15 cellular contexts compared by ENCODE assay signal in the genomic region with DNA sequence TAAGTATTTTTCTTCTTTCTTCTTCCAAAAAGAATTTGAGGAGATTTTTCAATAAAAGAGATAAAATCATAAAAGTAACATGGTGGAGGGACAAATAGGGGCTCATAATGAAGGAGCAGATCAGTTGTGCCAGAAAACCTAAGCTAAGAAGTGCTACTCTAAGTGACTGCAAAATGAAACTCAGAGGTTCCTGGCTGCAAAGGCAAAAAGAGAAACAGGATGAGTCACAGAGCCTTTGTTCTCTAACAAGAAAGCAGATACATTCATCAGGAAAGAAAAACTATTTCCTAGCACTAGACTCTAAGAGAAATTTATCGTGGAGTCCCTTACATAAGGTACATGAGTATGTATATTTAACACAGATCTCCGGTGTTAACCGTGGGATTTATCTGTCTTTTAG. TPM values are rescaled to one million over a fixed set of nuclear protein-coding genes. Genes with fewer than 3 reads are reported as not detected.
DNase-seq lines count a peak whose midpoint lies in the region; ATAC-seq and TF ChIP-seq lines count a peak whose summit lies in the region.
"Had no signal": no experiment of that assay in that cellular context is flagged by ENCODE, and none has a peak within 500 bp of the region (broad histone marks: within the 10 kb centered on the region; RNA-seq: fewer than 3 reads in every experiment).

No MANE protein-coding gene starts in this region.

- no peaks in the 10 kb centered on the region for H3K27me3 ChIP-seq in GM23338 (ENCODE audit: insufficient read depth)
- no peaks in the 10 kb centered on the region for H3K27me3 ChIP-seq in foreskin keratinocyte

- no peaks in the 10 kb centered on the region for H3K4me1 ChIP-seq in GM23338 (ENCODE audit: insufficient read depth)
- H3K4me1 ChIP-seq in foreskin keratinocyte: no peaks in the 10 kb centered on the region

- H3K4me2 ChIP-seq in GM23338: no peak overlapping the region

- H3K27me3 Mint-ChIP-seq in activated CD4-positive, alpha-beta T cell treated with anti-CD3 and anti-CD28 coated beads, Interleukin-2, amount 10 ng/mL, durations not matched to agents 7 days and 5 days: no peaks in the 10 kb centered on the region
- H3K27me3 Mint-ChIP-seq in GM23338 (ENCODE audit: insufficient read depth, low read depth, poor library complexity): no peaks in the 10 kb centered on the region

- H3F3A ChIP-seq in GM23338 (replicated peaks; ENCODE audit: low read depth): no peaks in the 10 kb centered on the region

- H3K27ac Mint-ChIP-seq in activated CD4-positive, alpha-beta T cell treated with anti-CD3 and anti-CD28 coated beads, Interleukin-2, amount 10 ng/mL, durations not matched to agents 7 days and 5 days: peak overlapping the region; percentile 72
- no peak overlapping the region for H3K27ac Mint-ChIP-seq in GM23338

- peak; percentile 35 for DNase-seq in activated CD4-positive, alpha-beta T cell treated with anti-CD3 and anti-CD28 coated beads, Interleukin-2, amount 10 ng/mL, durations not matched to agents 7 days and 5 days
- DNase-seq in activated CD4-positive, alpha-beta T cell treated with anti-CD3 and anti-CD28 coated beads for 1 hour: no peak
- DNase-seq in GM23338 (ENCODE audit: low spot score): no peak
- DNase-seq in foreskin keratinocyte: peak in 1 of 2 donors; percentile 5
- no peak for DNase-seq in NCI-H1436 treated with DMSO at 0.1 percent for 48 hours (lab: John Stamatoyannopoulos, UW)
- DNase-seq in NCI-H2081 (lab: John Stamatoyannopoulos, UW): no peak
- DNase-seq in NCI-H510A (lab: John Stamatoyannopoulos, UW): no peak
- DNase-seq: activated effector memory CD4-positive, alpha-beta T cell treated with anti-CD3 and anti-CD28 coated beads, Interleukin-2, amount 50 U/mL, for 16 hours; Calu3; HCEC 1CT; islet precursor cell; NCI-H2029 treated with DMSO at 0.1 percent for 48 hours had no signal

- H3K9me3 Mint-ChIP-seq in activated CD4-positive, alpha-beta T cell treated with anti-CD3 and anti-CD28 coated beads, Interleukin-2, amount 10 ng/mL, durations not matched to agents 7 days and 5 days: peaks cover 5% of the 10 kb centered on the region
- no peaks in the 10 kb centered on the region for H3K9me3 Mint-ChIP-seq in GM23338
- H3K9me3 Mint-ChIP-seq: central memory CD8-positive, alpha-beta T cell had no signal

- ATAC-seq in GM23338 (no peak), foreskin keratinocyte (peak; percentile 83)

- H3K4me3 Mint-ChIP-seq in activated CD4-positive, alpha-beta T cell treated with anti-CD3 and anti-CD28 coated beads, Interleukin-2, amount 10 ng/mL, durations not matched to agents 7 days and 5 days: peak overlapping the region; percentile 15
- H3K4me3 Mint-ChIP-seq in GM23338: no peak overlapping the region
- H3K4me3 Mint-ChIP-seq: central memory CD8-positive, alpha-beta T cell had no signal

- no peaks in the 10 kb centered on the region for H4K20me1 ChIP-seq in GM23338 (replicated peaks; ENCODE audit: insufficient read depth)

- H3K4me3 ChIP-seq in GM23338: no peak overlapping the region

- TF ChIP-seq CTCF in GM23338 (conservative IDR thresholded peaks at IDR 0.05; ENCODE audit: low read depth in 2 of 2) (no peak), VCaP (conservative IDR thresholded peaks at IDR 0.05) (no peak), foreskin keratinocyte (conservative IDR thresholded peaks at IDR 0.05) (no peak)

- 0 out of 2 replicates have a peak overlapping the region, but pooled peaks have one; percentile 2 for H2AFZ ChIP-seq in GM23338

- H3K4me1 Mint-ChIP-seq in activated CD4-positive, alpha-beta T cell treated with anti-CD3 and anti-CD28 coated beads, Interleukin-2, amount 10 ng/mL, durations not matched to agents 7 days and 5 days: peaks cover 56% of the 10 kb centered on the region
- H3K4me1 Mint-ChIP-seq in GM23338: no peaks in the 10 kb centered on the region
- H3K4me1 Mint-ChIP-seq: central memory CD8-positive, alpha-beta T cell had no signal

- CTCF ChIA-PET in activated CD4-positive, alpha-beta T cell treated with anti-CD3 and anti-CD28 coated beads, Interleukin-2, amount 10 ng/mL, durations not matched to agents 7 days and 5 days (lab: Charles Lee): interaction anchor here (0.7 to 1.1 kb wide), 2 partner anchors 10 to 19 kb away, joined by 3 to 5 read pairs; no protein-coding TSS in a partner anchor

- peaks cover 2% of the 10 kb centered on the region; the same call in 1 of the 2 replicates for H3K9me2 ChIP-seq in GM23338 (ENCODE audit: insufficient read depth)

- POLR2A ChIA-PET in activated CD4-positive, alpha-beta T cell treated with anti-CD3 and anti-CD28 coated beads, Interleukin-2, amount 10 ng/mL, durations not matched to agents 7 days and 5 days (lab: Charles Lee): interaction anchor here (0.6 to 0.7 kb wide), 3 partner anchors 9 to 202 kb away, joined by 3 to 5 read pairs (median 4); no protein-coding TSS in a partner anchor

- H3K36me3 Mint-ChIP-seq in activated CD4-positive, alpha-beta T cell treated with anti-CD3 and anti-CD28 coated beads, Interleukin-2, amount 10 ng/mL, durations not matched to agents 7 days and 5 days (ENCODE audit: low read depth): peaks cover 6% of the 10 kb centered on the region
- no peaks in the 10 kb centered on the region for H3K36me3 Mint-ChIP-seq in GM23338 (ENCODE audit: low read depth)

- no peaks in the 10 kb centered on the region for H3K36me3 ChIP-seq in GM23338 (ENCODE audit: insufficient read depth)

- H3K79me2 ChIP-seq in GM23338 (replicated peaks; ENCODE audit: insufficient read depth): no peaks in the 10 kb centered on the region

- H3K27ac ChIP-seq in GM23338 (ENCODE audit: low read depth) (no peak overlapping the region), VCaP (peak overlapping the region; percentile 60), foreskin keratinocyte (peak overlapping the region; percentile 10)

TF ChIP-seq in GM23338, 12 proteins besides CTCF, POLR2A, EP300 and RAD21 (continues in another document):
- TF ChIP-seq, protein P1, sequence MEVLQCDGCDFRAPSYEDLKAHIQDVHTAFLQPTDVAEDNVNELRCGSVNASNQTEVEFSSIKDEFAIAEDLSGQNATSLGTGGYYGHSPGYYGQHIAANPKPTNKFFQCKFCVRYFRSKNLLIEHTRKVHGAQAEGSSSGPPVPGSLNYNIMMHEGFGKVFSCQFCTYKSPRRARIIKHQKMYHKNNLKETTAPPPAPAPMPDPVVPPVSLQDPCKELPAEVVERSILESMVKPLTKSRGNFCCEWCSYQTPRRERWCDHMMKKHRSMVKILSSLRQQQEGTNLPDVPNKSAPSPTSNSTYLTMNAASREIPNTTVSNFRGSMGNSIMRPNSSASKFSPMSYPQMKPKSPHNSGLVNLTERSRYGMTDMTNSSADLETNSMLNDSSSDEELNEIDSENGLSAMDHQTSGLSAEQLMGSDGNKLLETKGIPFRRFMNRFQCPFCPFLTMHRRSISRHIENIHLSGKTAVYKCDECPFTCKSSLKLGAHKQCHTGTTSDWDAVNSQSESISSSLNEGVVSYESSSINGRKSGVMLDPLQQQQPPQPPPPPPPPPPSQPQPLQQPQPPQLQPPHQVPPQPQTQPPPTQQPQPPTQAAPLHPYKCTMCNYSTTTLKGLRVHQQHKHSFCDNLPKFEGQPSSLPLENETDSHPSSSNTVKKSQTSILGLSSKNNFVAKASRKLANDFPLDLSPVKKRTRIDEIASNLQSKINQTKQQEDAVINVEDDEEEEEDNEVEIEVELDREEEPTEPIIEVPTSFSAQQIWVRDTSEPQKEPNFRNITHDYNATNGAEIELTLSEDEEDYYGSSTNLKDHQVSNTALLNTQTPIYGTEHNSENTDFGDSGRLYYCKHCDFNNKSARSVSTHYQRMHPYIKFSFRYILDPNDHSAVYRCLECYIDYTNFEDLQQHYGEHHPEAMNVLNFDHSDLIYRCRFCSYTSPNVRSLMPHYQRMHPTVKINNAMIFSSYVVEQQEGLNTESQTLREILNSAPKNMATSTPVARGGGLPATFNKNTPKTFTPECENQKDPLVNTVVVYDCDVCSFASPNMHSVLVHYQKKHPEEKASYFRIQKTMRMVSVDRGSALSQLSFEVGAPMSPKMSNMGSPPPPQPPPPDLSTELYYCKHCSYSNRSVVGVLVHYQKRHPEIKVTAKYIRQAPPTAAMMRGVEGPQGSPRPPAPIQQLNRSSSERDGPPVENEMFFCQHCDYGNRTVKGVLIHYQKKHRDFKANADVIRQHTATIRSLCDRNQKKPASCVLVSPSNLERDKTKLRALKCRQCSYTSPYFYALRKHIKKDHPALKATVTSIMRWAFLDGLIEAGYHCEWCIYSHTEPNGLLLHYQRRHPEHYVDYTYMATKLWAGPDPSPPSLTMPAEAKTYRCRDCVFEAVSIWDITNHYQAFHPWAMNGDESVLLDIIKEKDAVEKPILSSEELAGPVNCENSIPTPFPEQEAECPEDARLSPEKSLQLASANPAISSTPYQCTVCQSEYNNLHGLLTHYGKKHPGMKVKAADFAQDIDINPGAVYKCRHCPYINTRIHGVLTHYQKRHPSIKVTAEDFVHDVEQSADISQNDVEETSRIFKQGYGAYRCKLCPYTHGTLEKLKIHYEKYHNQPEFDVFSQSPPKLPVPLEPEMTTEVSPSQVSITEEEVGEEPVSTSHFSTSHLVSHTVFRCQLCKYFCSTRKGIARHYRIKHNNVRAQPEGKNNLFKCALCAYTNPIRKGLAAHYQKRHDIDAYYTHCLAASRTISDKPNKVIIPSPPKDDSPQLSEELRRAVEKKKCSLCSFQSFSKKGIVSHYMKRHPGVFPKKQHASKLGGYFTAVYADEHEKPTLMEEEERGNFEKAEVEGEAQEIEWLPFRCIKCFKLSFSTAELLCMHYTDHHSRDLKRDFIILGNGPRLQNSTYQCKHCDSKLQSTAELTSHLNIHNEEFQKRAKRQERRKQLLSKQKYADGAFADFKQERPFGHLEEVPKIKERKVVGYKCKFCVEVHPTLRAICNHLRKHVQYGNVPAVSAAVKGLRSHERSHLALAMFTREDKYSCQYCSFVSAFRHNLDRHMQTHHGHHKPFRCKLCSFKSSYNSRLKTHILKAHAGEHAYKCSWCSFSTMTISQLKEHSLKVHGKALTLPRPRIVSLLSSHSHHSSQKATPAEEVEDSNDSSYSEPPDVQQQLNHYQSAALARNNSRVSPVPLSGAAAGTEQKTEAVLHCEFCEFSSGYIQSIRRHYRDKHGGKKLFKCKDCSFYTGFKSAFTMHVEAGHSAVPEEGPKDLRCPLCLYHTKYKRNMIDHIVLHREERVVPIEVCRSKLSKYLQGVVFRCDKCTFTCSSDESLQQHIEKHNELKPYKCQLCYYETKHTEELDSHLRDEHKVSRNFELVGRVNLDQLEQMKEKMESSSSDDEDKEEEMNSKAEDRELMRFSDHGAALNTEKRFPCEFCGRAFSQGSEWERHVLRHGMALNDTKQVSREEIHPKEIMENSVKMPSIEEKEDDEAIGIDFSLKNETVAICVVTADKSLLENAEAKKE (CRISPR knock-in tag; IDR thresholded peaks at IDR 0.05): no peak
- TF ChIP-seq JUNB (IDR thresholded peaks at IDR 0.05; ENCODE audit: unreplicated experiment): no peak
- no peak for TF ChIP-seq EZH2phosphoT487 (IDR thresholded peaks at IDR 0.05; ENCODE audit: unreplicated experiment)
- TF ChIP-seq STAT1 (IDR thresholded peaks at IDR 0.05; ENCODE audit: unreplicated experiment): no peak

RNA-seq across cellular contexts. Expression of a gene that starts 49.8 kb away (rescaled TPM):
- total RNA-seq in activated CD4-positive, alpha-beta T cell treated with anti-CD3 and anti-CD28 coated beads, Interleukin-2, amount 10 ng/mL, durations not matched to agents 7 days and 5 days: 1 to 10 TPM; 8.1 to 9.2 TPM
- 0.49 and 0.89 TPM in 2 replicates for total RNA-seq in GM23338 (2014; rRNA removed; shearing (Covaris generic))
- polyA plus RNA-seq in GM23338 (2016; fragmentation: Nextera tagmentation; extraction: Ambion mirVana): 0.54 and 1.3 TPM in 2 replicates
- total RNA-seq in foreskin keratinocyte: 1.3 and 1.6 TPM in 2 replicates
- 0.72 and 0.77 TPM in 2 replicates for polyA plus RNA-seq in foreskin keratinocyte
- total RNA-seq: Calu3 had no signal
- polyA plus RNA-seq: AG04450 had no signal
